ENCODE assay signal across 1 cellular context in genomic region chr6:70566751-70567382, GRCh38.
TF ChIP-seq lines count a peak whose summit lies in the region.

SDHAF4 (plus strand) TSS chr6:70566930; CDS start chr6:70566941, 11 bp downstream.

TF ChIP-seq in HepG2, 621 proteins besides CTCF, POLR2A, EP300 and RAD21 (continued from another document and continues in another):
- TF ChIP-seq CEBPZ (IDR thresholded peaks at IDR 0.05; ENCODE audit: low read length) (no peak), EED (CRISPR knock-in tag; IDR thresholded peaks at IDR 0.05) (peak; percentile 89; the same call in 1 of the 2 replicates), ZBED4 (CRISPR knock-in tag; IDR thresholded peaks at IDR 0.05; ENCODE audit: borderline replicate concordance) (0 out of 2 replicates have a peak, but pooled peaks have one; percentile 22), KLF12 (CRISPR knock-in tag; IDR thresholded peaks at IDR 0.05; ENCODE audit: borderline replicate concordance) (peak; percentile 19; the same call in 1 of the 2 replicates), HOMEZ (CRISPR knock-in tag; IDR thresholded peaks at IDR 0.05; ENCODE audit: low read depth) (0 out of 2 replicates have a peak, but pooled peaks have one; percentile 32), BRD4 (CRISPR knock-in tag; IDR thresholded peaks at IDR 0.05) (peak; percentile 86; the same call in 1 of the 2 replicates), ZNF337 (CRISPR knock-in tag; IDR thresholded peaks at IDR 0.05; ENCODE audit: borderline replicate concordance, low read depth) (peak; percentile 89; the same call in 1 of the 2 replicates), HDAC1 (CRISPR knock-in tag; IDR thresholded peaks at IDR 0.05) (peak; percentile 86), NFRKB (IDR thresholded peaks at IDR 0.05) (no peak), ZSCAN9 (CRISPR knock-in tag; IDR thresholded peaks at IDR 0.05; ENCODE audit: borderline replicate concordance) (0 out of 2 replicates have a peak, but pooled peaks have one; percentile 2), HNF4G (IDR thresholded peaks at IDR 0.05; ENCODE audit: borderline replicate concordance, low read depth, low read length) (no peak), HNF4G (CRISPR knock-in tag; IDR thresholded peaks at IDR 0.05; ENCODE audit: borderline replicate concordance, low read depth) (0 out of 2 replicates have a peak, but pooled peaks have one; percentile 32), ZNF609 (CRISPR knock-in tag; IDR thresholded peaks at IDR 0.05; ENCODE audit: borderline replicate concordance) (peak; percentile 48; the same call in 1 of the 2 replicates), ZNF597 (CRISPR knock-in tag; IDR thresholded peaks at IDR 0.05) (no peak), ZNF776 (CRISPR knock-in tag; IDR thresholded peaks at IDR 0.05) (peak; percentile 73; the same call in 1 of the 2 replicates), HMG20A (CRISPR knock-in tag; IDR thresholded peaks at IDR 0.05; ENCODE audit: borderline replicate concordance) (0 out of 2 replicates have a peak, but pooled peaks have one; percentile 17), TFDP1 (CRISPR knock-in tag; IDR thresholded peaks at IDR 0.05; ENCODE audit: borderline replicate concordance) (peak; percentile 74), ZC3H13 (CRISPR knock-in tag; IDR thresholded peaks at IDR 0.05) (no peak), ZNF142 (CRISPR knock-in tag; IDR thresholded peaks at IDR 0.05) (peak; percentile 63; the same call in 1 of the 2 replicates), RCOR2 (CRISPR knock-in tag; IDR thresholded peaks at IDR 0.05) (no peak), BCLAF1 (IDR thresholded peaks at IDR 0.05) (no peak), TEAD2 (CRISPR knock-in tag; IDR thresholded peaks at IDR 0.05) (peak; percentile 44; the same call in 1 of the 2 replicates), ZNF772 (CRISPR knock-in tag; IDR thresholded peaks at IDR 0.05) (peak; percentile 84; the same call in 1 of the 2 replicates), GFI1 (CRISPR knock-in tag; IDR thresholded peaks at IDR 0.05; ENCODE audit: borderline replicate concordance) (peak; percentile 47; the same call in 1 of the 2 replicates)
